Comparison of ENCODE assay signal across 21 cellular contexts in the genomic region with DNA sequence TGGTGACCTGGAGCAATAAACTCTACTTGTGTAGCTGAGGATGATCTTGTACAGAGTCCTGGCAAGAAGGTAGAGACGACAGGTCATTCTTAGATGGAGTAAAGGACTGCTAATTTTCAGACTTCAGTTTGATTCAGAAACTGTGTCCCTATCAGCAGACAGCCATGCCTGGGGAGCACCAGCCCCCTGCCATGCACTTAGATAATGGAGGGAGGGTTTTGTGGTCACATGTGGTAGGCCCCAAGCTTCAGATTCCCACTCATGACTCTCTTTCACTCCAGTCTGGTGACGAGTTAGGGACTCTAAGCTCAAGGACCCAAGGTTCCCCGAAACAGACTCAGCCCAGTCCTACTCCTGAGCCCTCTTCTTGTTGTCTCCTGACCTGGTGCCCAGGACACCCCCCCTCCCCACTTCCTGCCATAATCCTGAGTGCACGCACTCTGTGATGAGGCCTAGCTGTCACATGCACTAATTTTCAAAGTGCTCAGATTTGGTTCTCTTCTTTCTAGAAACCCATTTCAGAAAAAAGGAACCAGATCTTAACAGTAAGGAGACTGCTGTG. TPM values are rescaled to one million over a fixed set of nuclear protein-coding genes. Genes with fewer than 3 reads are reported as not detected.
DNase-seq lines count a peak whose midpoint lies in the region; ATAC-seq and TF ChIP-seq lines count a peak whose summit lies in the region.
"Had no signal": no experiment of that assay in that cellular context is flagged by ENCODE, and none has a peak within 500 bp of the region (broad histone marks: within the 10 kb centered on the region; RNA-seq: fewer than 3 reads in every experiment).

No MANE protein-coding gene starts in this region.

- H3K9me3 Mint-ChIP-seq in CD8-positive, alpha-beta T cell, result no peaks in the 10 kb centered on the region

- intact Hi-C loops in CD8-positive, alpha-beta T cell (cut with DNase I, micrococcal nuclease), result no loop called here

- peaks cover 0 to 19% of the 10 kb centered on the region in 2 experiments; a peak in 1 of 4 replicates for H3K4me1 ChIP-seq in SK-N-SH (ENCODE audit: control insufficient read depth in 1 of 2, insufficient read depth in 2 of 2, low read depth in 1 of 2, low read length in 1 of 2)
- H3K4me1 ChIP-seq in CD8-positive, alpha-beta T cell (ENCODE audit: insufficient read depth, low read length), result peaks cover 33% of the 10 kb centered on the region
- H3K4me1 ChIP-seq: foreskin keratinocyte, SJCRH30, tibial nerve had no signal

- TF ChIP-seq RAD21 in SK-N-SH (IDR thresholded peaks at IDR 0.05; ENCODE audit: low read length), result no peak

- no peaks in the 10 kb centered on the region for H3K36me3 Mint-ChIP-seq in CD8-positive, alpha-beta T cell

- CTCF ChIA-PET in SK-N-SH (lab: Yijun Ruan, JAX), result interaction anchor here (0.9 kb wide), 1 partner anchor 32 kb away, joined by 4 read pairs; no protein-coding TSS in a partner anchor
- CTCF ChIA-PET in CD8-positive, alpha-beta T cell (lab: Charles Lee), result interaction anchor here (1.0 to 3.6 kb wide), 2 partner anchors 10 to 96 kb away, joined by 3 to 12 read pairs; a partner anchor contains a TSS

- no peak overlapping the region for H3K4me3 ChIP-seq in SK-N-SH (ENCODE audit: low read depth in 2 of 2, low read length in 1 of 2)
- no peak overlapping the region for H3K4me3 ChIP-seq in CD8-positive, alpha-beta T cell (ENCODE audit: low read depth, low read length)
- H3K4me3 ChIP-seq: SJCRH30, tibial nerve had no signal

- POLR2A ChIA-PET in SK-N-SH (lab: Yijun Ruan, JAX), result no interaction called here
- POLR2A ChIA-PET in CD8-positive, alpha-beta T cell (lab: Charles Lee), result interaction anchor here (0.8 to 1.4 kb wide), 3 partner anchors 11 to 365 kb away, joined by 3 to 6 read pairs (median 3); a partner anchor contains a TSS

- no peaks in the 10 kb centered on the region for H3F3A ChIP-seq in SK-N-SH (replicated peaks; ENCODE audit: insufficient read depth)

- peak overlapping the region in 1 of 2 experiments; percentile 43; a peak in 1 of 4 replicates for H3K27ac ChIP-seq in SK-N-SH (ENCODE audit: low read depth in 2 of 2, low read length in 1 of 2)
- no peak overlapping the region for H3K27ac ChIP-seq in CD8-positive, alpha-beta T cell (ENCODE audit: low read depth, low read length)
- H3K27ac ChIP-seq: brain microvascular endothelial cell, foreskin keratinocyte, SJCRH30 had no signal

- H3K27me3 ChIP-seq in SK-N-SH (ENCODE audit: insufficient read depth), result no peaks in the 10 kb centered on the region
- H3K27me3 ChIP-seq in CD8-positive, alpha-beta T cell (ENCODE audit: insufficient read depth, low read length), result no peaks in the 10 kb centered on the region
- H3K27me3 ChIP-seq: brain microvascular endothelial cell, foreskin keratinocyte had no signal

- no peak overlapping the region for H3K9ac ChIP-seq in SK-N-SH

- H3K79me2 ChIP-seq in SK-N-SH (ENCODE audit: insufficient read depth), result no peaks in the 10 kb centered on the region

- H3K4me2 ChIP-seq in SK-N-SH, result no peak overlapping the region

- H4K20me1 ChIP-seq in SK-N-SH (ENCODE audit: insufficient read depth), result no peaks in the 10 kb centered on the region

- 83% methylated on average over 3 of the region's 4 CpGs for WGBS in SK-N-SH (ENCODE audit: low lambda C conversion rate)

- no peak for TF ChIP-seq EP300 in SK-N-SH (IDR thresholded peaks at IDR 0.05; ENCODE audit: borderline replicate concordance in 1 of 2, low read depth in 1 of 2, low read length in 1 of 2)

- H3K27me3 Mint-ChIP-seq in CD8-positive, alpha-beta T cell (ENCODE audit: low read depth), result no peaks in the 10 kb centered on the region

- H3K4me3 Mint-ChIP-seq in CD8-positive, alpha-beta T cell, result no peak overlapping the region

- peaks cover 59% of the 10 kb centered on the region for H3K4me1 Mint-ChIP-seq in CD8-positive, alpha-beta T cell (ENCODE audit: low read depth)

- ATAC-seq in SK-N-SH treated with all-trans-retinoic acid at 6 μM for 48 hours, result no peak
- peak; percentile 60 for ATAC-seq in CD8-positive, alpha-beta T cell
- ATAC-seq: foreskin keratinocyte, PC-3 had no signal

- H3K27ac Mint-ChIP-seq in CD8-positive, alpha-beta T cell, result peak overlapping the region; percentile 69

- H3K9me3 ChIP-seq in SK-N-SH, result no peaks in the 10 kb centered on the region
- H3K9me3 ChIP-seq in CD8-positive, alpha-beta T cell (ENCODE audit: low read length), result no peaks in the 10 kb centered on the region
- H3K9me3 ChIP-seq: SJCRH30, tibial nerve had no signal

- DNase-seq in SK-N-SH (peak; percentile 30), OCI-M1 (lab: John Stamatoyannopoulos, UW) (peak; percentile 78), medulla oblongata (ENCODE audit: extremely low spot score) (peak; percentile 48), SHP77 (lab: John Stamatoyannopoulos, UW) (no peak), NCI-H748 (lab: John Stamatoyannopoulos, UW; ENCODE audit: unreplicated experiment) (no peak), GF-D8 (lab: John Stamatoyannopoulos, UW) (no peak)
- DNase-seq in CD8-positive, alpha-beta T cell, result no peak
- DNase-seq: activated T-cell treated with anti-CD3 and anti-CD28 coated beads, Interleukin-2, amount 50 U/mL, for 1 hour; brain microvascular endothelial cell; C1 segment of cervical spinal cord; foreskin keratinocyte; left cardiac atrium; midbrain; NCI-H1105; NCI-H510A treated with DMSO at 0.1 percent for 48 hours; PC-3; SJCRH30; stimulated activated CD4-positive, alpha-beta T cell treated with anti-CD3 and anti-CD28 coated beads, Interleukin-12 subunit alpha, Interleukin-12 subunit beta, amount 100 ng/mL, for 4 hours; T-helper 9 cell had no signal

- no peak for TF ChIP-seq CTCF in SK-N-SH (IDR thresholded peaks at IDR 0.05)
- TF ChIP-seq CTCF in CD8-positive, alpha-beta T cell (IDR thresholded peaks at IDR 0.05), result no peak

- no peaks in the 10 kb centered on the region for H3K36me3 ChIP-seq in SK-N-SH (replicated peaks in 1 of 2; ENCODE audit: control insufficient read depth in 1 of 2, insufficient read depth in 2 of 2, low read length in 1 of 2)
- H3K36me3 ChIP-seq in CD8-positive, alpha-beta T cell (ENCODE audit: insufficient read depth, low read length), result no peaks in the 10 kb centered on the region
- H3K36me3 ChIP-seq: brain microvascular endothelial cell, SJCRH30, tibial nerve had no signal

- no peaks in the 10 kb centered on the region for H3K9me2 ChIP-seq in SK-N-SH

- no peak overlapping the region for H2AFZ ChIP-seq in SK-N-SH (ENCODE audit: low read depth)

TF ChIP-seq in SK-N-SH, 30 proteins besides CTCF, POLR2A, EP300 and RAD21:
- TF ChIP-seq, protein P1, sequence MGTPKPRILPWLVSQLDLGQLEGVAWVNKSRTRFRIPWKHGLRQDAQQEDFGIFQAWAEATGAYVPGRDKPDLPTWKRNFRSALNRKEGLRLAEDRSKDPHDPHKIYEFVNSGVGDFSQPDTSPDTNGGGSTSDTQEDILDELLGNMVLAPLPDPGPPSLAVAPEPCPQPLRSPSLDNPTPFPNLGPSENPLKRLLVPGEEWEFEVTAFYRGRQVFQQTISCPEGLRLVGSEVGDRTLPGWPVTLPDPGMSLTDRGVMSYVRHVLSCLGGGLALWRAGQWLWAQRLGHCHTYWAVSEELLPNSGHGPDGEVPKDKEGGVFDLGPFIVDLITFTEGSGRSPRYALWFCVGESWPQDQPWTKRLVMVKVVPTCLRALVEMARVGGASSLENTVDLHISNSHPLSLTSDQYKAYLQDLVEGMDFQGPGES (IDR thresholded peaks at IDR 0.05; ENCODE audit: low read depth, low read length), result no peak
- TF ChIP-seq, protein P2, sequence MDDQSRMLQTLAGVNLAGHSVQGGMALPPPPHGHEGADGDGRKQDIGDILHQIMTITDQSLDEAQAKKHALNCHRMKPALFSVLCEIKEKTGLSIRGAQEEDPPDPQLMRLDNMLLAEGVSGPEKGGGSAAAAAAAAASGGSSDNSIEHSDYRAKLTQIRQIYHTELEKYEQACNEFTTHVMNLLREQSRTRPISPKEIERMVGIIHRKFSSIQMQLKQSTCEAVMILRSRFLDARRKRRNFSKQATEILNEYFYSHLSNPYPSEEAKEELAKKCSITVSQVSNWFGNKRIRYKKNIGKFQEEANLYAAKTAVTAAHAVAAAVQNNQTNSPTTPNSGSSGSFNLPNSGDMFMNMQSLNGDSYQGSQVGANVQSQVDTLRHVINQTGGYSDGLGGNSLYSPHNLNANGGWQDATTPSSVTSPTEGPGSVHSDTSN (IDR thresholded peaks at IDR 0.05), result no peak
- TF ChIP-seq SIN3A (IDR thresholded peaks at IDR 0.05; ENCODE audit: borderline replicate concordance, low read depth, low read length), result no peak

TF ChIP-seq in SK-N-SH treated with all-trans-retinoic acid at 6 μM for 48 hours, 23 proteins besides CTCF, POLR2A, EP300 and RAD21 (continues in another document):
- TF ChIP-seq, protein P3, sequence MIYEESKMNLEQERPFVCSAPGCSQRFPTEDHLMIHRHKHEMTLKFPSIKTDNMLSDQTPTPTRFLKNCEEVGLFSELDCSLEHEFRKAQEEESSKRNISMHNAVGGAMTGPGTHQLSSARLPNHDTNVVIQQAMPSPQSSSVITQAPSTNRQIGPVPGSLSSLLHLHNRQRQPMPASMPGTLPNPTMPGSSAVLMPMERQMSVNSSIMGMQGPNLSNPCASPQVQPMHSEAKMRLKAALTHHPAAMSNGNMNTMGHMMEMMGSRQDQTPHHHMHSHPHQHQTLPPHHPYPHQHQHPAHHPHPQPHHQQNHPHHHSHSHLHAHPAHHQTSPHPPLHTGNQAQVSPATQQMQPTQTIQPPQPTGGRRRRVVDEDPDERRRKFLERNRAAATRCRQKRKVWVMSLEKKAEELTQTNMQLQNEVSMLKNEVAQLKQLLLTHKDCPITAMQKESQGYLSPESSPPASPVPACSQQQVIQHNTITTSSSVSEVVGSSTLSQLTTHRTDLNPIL (CRISPR knock-in tag; IDR thresholded peaks at IDR 0.05; ENCODE audit: low read depth), result no peak
- TF ChIP-seq ZFP30 (CRISPR knock-in tag; IDR thresholded peaks at IDR 0.05), result no peak

RNA-seq across cellular contexts. Expression of a gene that starts 10.3 kb away (rescaled TPM):
- polyA plus RNA-seq in SK-N-SH (2012; rRNA removed), result 1.7 and 2.1 TPM in 2 replicates
- polyA plus RNA-seq in SK-N-SH (2012; cell fraction: cytosol; rRNA removed), result 1.1 and 1.6 TPM in 2 replicates
- 4.1 and 4.6 TPM in 2 replicates for polyA plus RNA-seq in SK-N-SH (2012; cell fraction: nucleus; rRNA removed)
- total RNA-seq in CD8-positive, alpha-beta T cell, result 10 to 100 TPM; 10.6 to 12.1 TPM

Comparison
In these comparisons a context has a peak if more than half of its experiments do, and no peak if none do; other contexts are left out.
1. DNase-seq: peak in SK-N-SH (single experiment), OCI-M1 (single experiment) and medulla oblongata (single experiment); none in CD8-positive, alpha-beta T cell (0 of 7), SHP77 (0 of 2), NCI-H748 (single experiment) and GF-D8 (single experiment).